8 cellular contexts compared by ENCODE assay signal in the genomic region with DNA sequence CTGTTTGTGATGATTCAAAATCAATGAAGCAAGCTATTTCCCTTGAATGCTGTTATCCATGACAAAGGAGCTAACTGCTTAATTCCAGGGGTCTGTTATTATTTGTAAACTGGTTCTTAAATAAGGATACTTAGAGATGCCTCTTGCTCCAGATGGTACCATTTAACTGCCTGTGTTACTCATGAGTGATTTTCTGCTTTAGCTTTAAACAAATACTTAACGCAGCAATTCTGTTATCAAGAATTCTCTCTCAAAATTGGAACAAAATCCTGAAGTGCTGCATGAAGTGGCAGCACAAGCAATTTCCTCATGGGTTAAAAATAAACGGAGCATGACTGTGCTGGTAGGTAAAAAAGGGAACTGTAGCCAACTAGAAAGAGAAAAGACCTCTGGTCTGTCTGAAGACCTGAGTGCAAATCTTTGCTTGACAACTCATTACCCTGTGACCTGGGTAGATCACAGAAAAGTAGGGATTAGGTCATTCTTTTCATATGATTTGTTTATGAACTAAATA.
DNase-seq lines count a peak whose midpoint lies in the region; ATAC-seq, FAIRE-seq and TF ChIP-seq lines count a peak whose summit lies in the region.

No MANE protein-coding gene starts in this region.

- H3K4me1 ChIP-seq in Loucy (ENCODE audit: insufficient read depth, low read length, poor library complexity, severe bottlenecking) (no peaks in the 10 kb centered on the region), upper lobe of right lung (peaks cover 9% of the 10 kb centered on the region), mammary epithelial cell (ENCODE audit: insufficient read depth, low read length) (no peaks in the 10 kb centered on the region)

- peaks cover 1% of the 10 kb centered on the region for H3K36me3 Mint-ChIP-seq in activated naive CD4-positive, alpha-beta T cell treated with anti-CD3 and anti-CD28 coated beads for 36 hours (ENCODE audit: low read depth)

- BruUV-seq in mammary epithelial cell (replicated peaks; lab: Mats Ljungman, UMichigan) = no TSS peak

- no peaks in the 10 kb centered on the region for H3K27me3 ChIP-seq in Loucy (ENCODE audit: insufficient read depth, low read length, poor library complexity, severe bottlenecking)
- no peaks in the 10 kb centered on the region for H3K27me3 ChIP-seq in bronchial epithelial cell (ENCODE audit: control insufficient read depth, insufficient read depth, low read length)
- H3K27me3 ChIP-seq in upper lobe of right lung = no peaks in the 10 kb centered on the region
- no peaks in the 10 kb centered on the region for H3K27me3 ChIP-seq in mammary epithelial cell (ENCODE audit: insufficient read depth, low read length)

- no peaks in the 10 kb centered on the region for H3F3A ChIP-seq in Loucy (ENCODE audit: low read depth)

- H3K9me3 ChIP-seq in Loucy (ENCODE audit: insufficient read depth, low read depth, low read length) (no peaks in the 10 kb centered on the region), upper lobe of right lung (no peaks in the 10 kb centered on the region), mammary epithelial cell (replicated peaks; ENCODE audit: insufficient read depth, low read length) (no peaks in the 10 kb centered on the region)

- H3K79me2 ChIP-seq in Loucy (ENCODE audit: insufficient read depth, low read length) = no peaks in the 10 kb centered on the region
- no peaks in the 10 kb centered on the region for H3K79me2 ChIP-seq in mammary epithelial cell (ENCODE audit: insufficient read depth, low read length)

- dilution Hi-C loops in mammary epithelial cell (cut with HindIII; ENCODE audit: low sequenced_read_pairs) = no loop called here

- H2AFZ ChIP-seq in Loucy (ENCODE audit: low read length) (0 out of 2 replicates have a peak overlapping the region, but pooled peaks have one; percentile 54), mammary epithelial cell (ENCODE audit: low read depth, low read length) (no peak overlapping the region)

- H4K20me1 ChIP-seq in Loucy (ENCODE audit: insufficient read depth, low read length, poor library complexity, severe bottlenecking) (no peaks in the 10 kb centered on the region), mammary epithelial cell (ENCODE audit: insufficient read depth, low read length) (no peaks in the 10 kb centered on the region)

- TF ChIP-seq POLR2A in GM12892 (IDR thresholded peaks at IDR 0.05; ENCODE audit: low read depth, low read length) = no peak

- H3K9me2 ChIP-seq in Loucy (replicated peaks; ENCODE audit: low read depth, low read length) = no peaks in the 10 kb centered on the region; the same call in 1 of the 2 replicates

- H3K9ac ChIP-seq in Loucy (ENCODE audit: low read depth, low read length, poor library complexity, severe bottlenecking) = no peak overlapping the region
- H3K9ac ChIP-seq in mammary epithelial cell (ENCODE audit: insufficient read depth, low read length) = no peak overlapping the region

- CTCF ChIA-PET in mammary epithelial cell (lab: Charles Lee; ENCODE audit: low non-redundant PET) = no interaction called here
- CTCF ChIA-PET in activated naive CD4-positive, alpha-beta T cell treated with anti-CD3 and anti-CD28 coated beads for 36 hours (lab: Charles Lee) = no interaction called here

- H3K36me3 ChIP-seq in Loucy (ENCODE audit: insufficient read depth, low read length) (no peaks in the 10 kb centered on the region), bronchial epithelial cell (ENCODE audit: control insufficient read depth, insufficient read depth, low read length) (no peaks in the 10 kb centered on the region), upper lobe of right lung (no peaks in the 10 kb centered on the region), mammary epithelial cell (ENCODE audit: insufficient read depth, low read length) (no peaks in the 10 kb centered on the region)

- H3K4me3 ChIP-seq in Loucy (ENCODE audit: low read length, poor library complexity, severe bottlenecking) = no peak overlapping the region
- no peak overlapping the region for H3K4me3 ChIP-seq in bronchial epithelial cell (ENCODE audit: low read depth, low read length)
- H3K4me3 ChIP-seq in upper lobe of right lung = no peak overlapping the region
- H3K4me3 ChIP-seq in mammary epithelial cell (replicated peaks in 1 of 3; ENCODE audit: insufficient read depth in 1 of 3, low read depth in 2 of 3, low read length in 3 of 3) = no peak overlapping the region

- H3K27ac ChIP-seq in upper lobe of right lung (no peak overlapping the region), mammary epithelial cell (ENCODE audit: insufficient read depth, low read depth, low read length) (no peak overlapping the region)

- in situ Hi-C loops in mammary epithelial cell (cut with MboI; ENCODE audit: low sequenced_read_pairs in 2 of 2) = no loop called here

- H3K4me1 Mint-ChIP-seq in activated naive CD4-positive, alpha-beta T cell treated with anti-CD3 and anti-CD28 coated beads for 36 hours (ENCODE audit: low read depth) = no peaks in the 10 kb centered on the region

- peaks cover 3% of the 10 kb centered on the region for H3K9me3 Mint-ChIP-seq in activated naive CD4-positive, alpha-beta T cell treated with anti-CD3 and anti-CD28 coated beads for 36 hours

- no peak overlapping the region for H3K27ac Mint-ChIP-seq in activated naive CD4-positive, alpha-beta T cell treated with anti-CD3 and anti-CD28 coated beads for 36 hours

- ATAC-seq in GM21786 (IDR thresholded peaks at IDR 0.05; ENCODE audit: unreplicated experiment) (peak; percentile 97), upper lobe of right lung (peak; percentile 81)

- 50% methylated on average over 2 of the region's 2 CpGs for WGBS in mammary epithelial cell (ENCODE audit: low coverage, missing lambda C conversion rate)

- no peak overlapping the region for H3K4me2 ChIP-seq in Loucy (ENCODE audit: low read depth, low read length, poor library complexity, severe bottlenecking)
- H3K4me2 ChIP-seq in mammary epithelial cell (ENCODE audit: insufficient read depth, low read depth, low read length) = no peak overlapping the region

- DNase-seq in GM12892 (ENCODE audit: insufficient read length) (no peak), bronchial epithelial cell (ENCODE audit: low read depth) (peak; percentile 19), upper lobe of right lung (no peak), mammary epithelial cell (no peak)
- DNase-seq in stimulated activated CD4-positive, alpha-beta T cell treated with anti-CD3 and anti-CD28 coated beads, Interleukin-4, amount 100 ng/mL, for 4 hours = no peak
- DNase-seq in activated naive CD4-positive, alpha-beta T cell treated with anti-CD3 and anti-CD28 coated beads for 36 hours = no peak

- no peak for TF ChIP-seq CTCF in Loucy (conservative IDR thresholded peaks at IDR 0.05; ENCODE audit: low read length)
- TF ChIP-seq CTCF in bronchial epithelial cell (IDR thresholded peaks at IDR 0.05; ENCODE audit: insufficient read depth, low read length, severe bottlenecking) = no peak
- no peak for TF ChIP-seq CTCF in upper lobe of right lung (IDR thresholded peaks at IDR 0.05)
- TF ChIP-seq CTCF in mammary epithelial cell (conservative IDR thresholded peaks at IDR 0.05 in 1 of 2, IDR thresholded peaks at IDR 0.05 in 1 of 2; ENCODE audit: extremely low read depth in 1 of 2, insufficient read depth in 1 of 2, low read depth in 1 of 2, low read length in 2 of 2) = no peak

- peaks cover 6% of the 10 kb centered on the region for H3K27me3 Mint-ChIP-seq in activated naive CD4-positive, alpha-beta T cell treated with anti-CD3 and anti-CD28 coated beads for 36 hours (ENCODE audit: low read depth)

- FAIRE-seq in GM12892 (lab: Jason Lieb, UNC) (peak; percentile 86), bronchial epithelial cell (lab: Jason Lieb, UNC) (no peak)

- H3K4me3 Mint-ChIP-seq in activated naive CD4-positive, alpha-beta T cell treated with anti-CD3 and anti-CD28 coated beads for 36 hours = no peak overlapping the region

- intact Hi-C loops in upper lobe of right lung (cut with DNase I) (no loop called here), mammary epithelial cell (cut with micrococcal nuclease) (no loop called here)
- intact Hi-C loops in activated naive CD4-positive, alpha-beta T cell treated with anti-CD3 and anti-CD28 coated beads for 36 hours (cut with micrococcal nuclease) = no loop called here
